In the genomic region with DNA sequence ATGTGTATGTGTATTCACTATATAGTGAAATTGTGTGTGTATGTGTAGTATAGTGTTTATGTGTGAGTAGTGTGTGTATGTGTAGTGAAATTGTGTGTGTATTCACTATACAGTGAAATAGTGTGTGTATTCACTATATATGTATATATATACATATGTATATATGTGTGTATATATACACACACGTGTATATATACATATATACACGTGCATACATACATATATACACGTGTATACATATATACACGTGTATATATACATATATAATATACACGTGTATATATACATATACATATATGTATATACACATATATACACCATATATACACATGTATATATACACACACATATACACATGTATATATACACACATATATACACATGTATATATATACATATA, we compare ENCODE assay signal across 29 cellular contexts.
"Had no signal": no experiment of that assay in that cellular context is flagged by ENCODE, and none has a peak within 500 bp of the region (broad histone marks: within the 10 kb centered on the region; RNA-seq: fewer than 3 reads in every experiment).

No MANE protein-coding gene starts in this region.

- H3K27me3 ChIP-seq: colonic mucosa, dorsolateral prefrontal cortex, esophagus muscularis mucosa, esophagus squamous epithelium, foreskin keratinocyte, gastrocnemius medialis, gastroesophageal sphincter, heart left ventricle, heart right ventricle had no signal

- H3K4me3 Mint-ChIP-seq: dendritic cell treated with granulocyte-macrophage colony-stimulating factor and Interleukin-4, amounts not matched to agents 40 ng/mL and 50 ng/mL, for 4 days; effector memory CD8-positive, alpha-beta T cell; endodermal cell had no signal

- H3K4me3 ChIP-seq: colonic mucosa, coronary artery, dorsolateral prefrontal cortex, esophagus muscularis mucosa, esophagus squamous epithelium, gastrocnemius medialis, gastroesophageal sphincter, heart left ventricle, heart right ventricle had no signal

- ATAC-seq: effector memory CD8-positive, alpha-beta T cell; esophagus mucosa; foreskin keratinocyte; gastrocnemius medialis; gastroesophageal sphincter; heart left ventricle; heart right ventricle had no signal

- H3K36me3 ChIP-seq: colonic mucosa, esophagus muscularis mucosa, esophagus squamous epithelium, gastrocnemius medialis, gastroesophageal sphincter, heart left ventricle, heart right ventricle had no signal

- H3K27me3 Mint-ChIP-seq: dendritic cell treated with granulocyte-macrophage colony-stimulating factor and Interleukin-4, amounts not matched to agents 40 ng/mL and 50 ng/mL, for 4 days; effector memory CD8-positive, alpha-beta T cell had no signal

- H3K9me3 ChIP-seq: colonic mucosa, gastrocnemius medialis had no signal

- H3K27ac ChIP-seq: colonic mucosa, coronary artery, dorsolateral prefrontal cortex, epithelial cell of prostate, esophagus muscularis mucosa, esophagus squamous epithelium, foreskin keratinocyte, gastrocnemius medialis, gastroesophageal sphincter, heart left ventricle, heart right ventricle had no signal

- FAIRE-seq: colon, endometrium, endothelial cell of umbilical vein, frontal cortex had no signal

- H3K4me1 ChIP-seq: colonic mucosa, esophagus muscularis mucosa, esophagus squamous epithelium, foreskin keratinocyte, gastrocnemius medialis, gastroesophageal sphincter, heart left ventricle, heart right ventricle had no signal

- H3K27ac Mint-ChIP-seq: dendritic cell treated with granulocyte-macrophage colony-stimulating factor and Interleukin-4, amounts not matched to agents 40 ng/mL and 50 ng/mL, for 4 days; effector memory CD8-positive, alpha-beta T cell; endodermal cell had no signal

- DNase-seq: colonic mucosa; cortex of kidney; dermis blood vessel endothelial cell; dorsolateral prefrontal cortex; effector CD4-positive, alpha-beta T cell; effector CD8-positive, alpha-beta T cell; effector memory CD4-positive, alpha-beta T cell; effector memory CD8-positive, alpha-beta T cell; endodermal cell; erythroblast; esophagus squamous epithelium; foreskin fibroblast; foreskin keratinocyte; foreskin melanocyte; gastrocnemius medialis; glutamatergic neuron; head of caudate nucleus; heart left ventricle; heart right ventricle had no signal

- H3K9me3 Mint-ChIP-seq: endodermal cell had no signal
